ENCODE assay signal across 8 cellular contexts in genomic region chr19:51687791-51688664, GRCh38. TPM values are rescaled to one million over a fixed set of nuclear protein-coding genes. Genes with fewer than 3 reads are reported as not detected.
DNase-seq lines count a peak whose midpoint lies in the region; TF ChIP-seq lines count a peak whose summit lies in the region.

No MANE protein-coding gene starts in this region.

- H3F3A ChIP-seq in MM.1S (ENCODE audit: insufficient read depth, low read length): no peaks in the 10 kb centered on the region

- TF ChIP-seq CTCF in lower leg skin (IDR thresholded peaks at IDR 0.05) (no peak), suprapubic skin (IDR thresholded peaks at IDR 0.05) (no peak), MM.1S (IDR thresholded peaks at IDR 0.05; ENCODE audit: low read length) (no peak)

- H3K36me3 ChIP-seq in duodenal mucosa (ENCODE audit: control insufficient read depth in 1 of 2, insufficient read depth in 2 of 2, low read length in 2 of 2): no peaks in the 10 kb centered on the region
- H3K36me3 ChIP-seq in suprapubic skin: no peaks in the 10 kb centered on the region
- H3K36me3 ChIP-seq in MM.1S (replicated peaks; ENCODE audit: insufficient read depth, low read length): no peaks in the 10 kb centered on the region

- H3K4me1 ChIP-seq in duodenal mucosa (ENCODE audit: control insufficient read depth in 1 of 2, insufficient read depth in 2 of 2, low read length in 2 of 2): peaks cover 2 to 15% of the 10 kb centered on the region in 2 donors
- peaks cover 51% of the 10 kb centered on the region for H3K4me1 ChIP-seq in suprapubic skin
- H3K4me1 ChIP-seq in MM.1S (ENCODE audit: low read length): no peaks in the 10 kb centered on the region

- no peak overlapping the region for H3K4me2 ChIP-seq in MM.1S (ENCODE audit: low read depth, low read length)

- H3K4me3 ChIP-seq in duodenal mucosa (ENCODE audit: low read depth in 1 of 2, low read length in 2 of 2) (peak overlapping the region; percentile 6 to 59), lower leg skin (ENCODE audit: low read depth, poor library complexity, severe bottlenecking) (peak overlapping the region; percentile 15), suprapubic skin (peak overlapping the region; percentile 80), MM.1S (ENCODE audit: low read length) (no peak overlapping the region)

- TF ChIP-seq POLR2A in lower leg skin (IDR thresholded peaks at IDR 0.05): no peak
- no peak for TF ChIP-seq POLR2A in suprapubic skin (IDR thresholded peaks at IDR 0.05)

- 8% methylated on average over 22 of the region's 22 CpGs for WGBS in lower leg skin, 2 donors
- 5% methylated on average over 22 of the region's 22 CpGs for WGBS in suprapubic skin

- peaks cover 14 to 21% of the 10 kb centered on the region in 2 donors for H3K27me3 ChIP-seq in duodenal mucosa (ENCODE audit: control insufficient read depth in 1 of 2, insufficient read depth in 2 of 2, low read length in 2 of 2)
- H3K27me3 ChIP-seq in suprapubic skin: no peaks in the 10 kb centered on the region
- H3K27me3 ChIP-seq in MM.1S (replicated peaks; ENCODE audit: insufficient read depth, low read length): no peaks in the 10 kb centered on the region

- DNase-seq in NCI-H2196 (lab: John Stamatoyannopoulos, UW; ENCODE audit: unreplicated experiment): peak; percentile 12
- no peak for DNase-seq in NCI-H2196 treated with DMSO at 0.1 percent for 48 hours (lab: John Stamatoyannopoulos, UW; ENCODE audit: unreplicated experiment)
- DNase-seq in SHP77 (lab: John Stamatoyannopoulos, UW): peak; percentile 57 to 60
- peak in 1 of 2 donors; percentile 93 for DNase-seq in lower leg skin (ENCODE audit: low spot score in 2 of 2)
- DNase-seq in suprapubic skin (ENCODE audit: low spot score in 2 of 2): peak in 1 of 2 donors; percentile 84
- DNase-seq in NCI-H2171 treated with DMSO at 0.1 percent for 48 hours (lab: John Stamatoyannopoulos, UW): no peak
- DNase-seq in MM.1S: no peak

- H3K9ac ChIP-seq in duodenal mucosa (ENCODE audit: low read depth in 1 of 2, low read length in 2 of 2): peak overlapping the region; percentile 14 to 54
- H3K9ac ChIP-seq in MM.1S (ENCODE audit: low read length): no peak overlapping the region

- no peaks in the 10 kb centered on the region for H3K9me2 ChIP-seq in MM.1S (replicated peaks; ENCODE audit: insufficient read depth, low read length)

- peak overlapping the region; percentile 69 for H3K27ac ChIP-seq in duodenal mucosa (ENCODE audit: low read depth, low read length)
- peak overlapping the region; percentile 97 for H3K27ac ChIP-seq in suprapubic skin
- no peak overlapping the region for H3K27ac ChIP-seq in MM.1S (ENCODE audit: low read length)

- no peaks in the 10 kb centered on the region for H3K79me2 ChIP-seq in MM.1S (ENCODE audit: low read length)

- intact Hi-C loops in lower leg skin (cut with DNase I; ENCODE audit: low total_unique reads): no loop called here

- H3K9me3 ChIP-seq in duodenal mucosa (ENCODE audit: control insufficient read depth in 1 of 2, low read length in 2 of 2) (no peaks in the 10 kb centered on the region), suprapubic skin (no peaks in the 10 kb centered on the region), MM.1S (replicated peaks; ENCODE audit: insufficient read depth, low read length) (no peaks in the 10 kb centered on the region)

- TF ChIP-seq EP300 in suprapubic skin (IDR thresholded peaks at IDR 0.05): no peak

- H2AFZ ChIP-seq in MM.1S (ENCODE audit: low read length): no peak overlapping the region

- no peaks in the 10 kb centered on the region for H4K20me1 ChIP-seq in MM.1S (ENCODE audit: insufficient read depth, low read length)

RNA-seq across cellular contexts. Expression of gene SPACA6, which starts 5.1 kb away (rescaled TPM):
- total RNA-seq in lower leg skin (1 to 10 TPM in 3 of 4 donors, under 1 TPM in 1; 0.74 to 5.1 (median 3.6) TPM), suprapubic skin (10 to 100 TPM in 1 of 4 donors, 1 to 10 TPM in 3; 3.1 to 23.2 (median 7.8) TPM)

RNA-seq across cellular contexts. Expression of gene HAS1, which starts 35.8 kb away (rescaled TPM):
- total RNA-seq in lower leg skin (1 to 10 TPM in 2 of 4 donors, under 1 TPM in 1, not detected in 1; 0.97 to 2.4 (median 2.4) TPM), suprapubic skin (1 to 10 TPM in 3 of 4 donors, not detected in 1; 2.2 to 9.8 (median 4.4) TPM)

RNA-seq across cellular contexts. Expression of gene SIGLEC14, which starts 41.4 kb away (rescaled TPM):
- total RNA-seq in lower leg skin: 1 to 10 TPM in 1 of 4 donors, under 1 TPM in 1, not detected in 2; 0.84 to 1.0 TPM
- under 1 TPM in 3 of 4 donors, not detected in 1; 0.30 to 0.72 (median 0.36) TPM for total RNA-seq in suprapubic skin

RNA-seq across cellular contexts. Expression of gene SIGLEC5, which starts 57.8 kb away (rescaled TPM):
- under 1 TPM in 2 of 4 donors, not detected in 2; 0.72 to 0.76 TPM for total RNA-seq in lower leg skin
- total RNA-seq in suprapubic skin: under 1 TPM in 1 of 4 donors, not detected in 3; 0.38 TPM

Comparison
In these comparisons a context has a peak if more than half of its experiments do, and no peak if none do; other contexts are left out.
1. DNase-seq: peak in NCI-H2196 (single experiment) and SHP77 (2 of 2); none in NCI-H2196 treated with DMSO at 0.1 percent for 48 hours (single experiment), NCI-H2171 treated with DMSO at 0.1 percent for 48 hours (single experiment) and MM.1S (single experiment).